Comparison of ENCODE assay signal across 4 cellular contexts in the genomic region with DNA sequence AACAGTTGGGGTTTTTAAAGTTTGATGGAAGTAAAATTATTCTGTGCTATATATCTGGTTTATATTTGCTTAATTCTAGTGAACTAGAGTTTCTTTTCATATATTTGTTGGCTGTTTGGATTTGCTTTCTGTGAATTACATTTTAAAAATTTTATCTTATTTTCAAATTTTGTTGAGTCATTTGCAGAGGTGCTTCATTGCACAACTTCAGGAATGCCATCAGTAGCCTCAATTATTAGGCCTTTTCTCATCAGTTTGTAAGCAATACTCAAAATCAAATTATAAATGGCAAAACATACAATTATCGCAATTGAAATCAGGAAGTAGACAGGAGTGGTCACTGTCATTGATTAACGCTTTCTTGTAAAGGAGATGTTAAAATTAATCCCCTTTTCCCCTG.
"Had no signal": no experiment of that assay in that cellular context is flagged by ENCODE, and none has a peak within 500 bp of the region (broad histone marks: within the 10 kb centered on the region; RNA-seq: fewer than 3 reads in every experiment).

No MANE protein-coding gene starts in this region.

- H3K27me3 Mint-ChIP-seq: IgD-negative memory B cell had no signal

- H3K4me3 Mint-ChIP-seq: H9, IgD-negative memory B cell had no signal

- H3K9me3 Mint-ChIP-seq: H9 had no signal

- DNase-seq: H9, HCEC 1CT, KG1 had no signal

- H3K4me1 Mint-ChIP-seq: H9 had no signal

- H3K27ac Mint-ChIP-seq: IgD-negative memory B cell had no signal
